Comparison of ENCODE assay signal across 8 cellular contexts in genomic region chr12:128823216-128823915, GRCh38. TPM values are rescaled to one million over a fixed set of nuclear protein-coding genes. Genes with fewer than 3 reads are reported as not detected.
DNase-seq lines count a peak whose midpoint lies in the region; ATAC-seq and TF ChIP-seq lines count a peak whose summit lies in the region.

No MANE protein-coding gene starts in this region.

- H2BK120ac ChIP-seq in neuronal stem cell (ENCODE audit: low read depth, low read length) = peak overlapping the region; percentile 65

- H3K14ac ChIP-seq in neuronal stem cell (ENCODE audit: low read length) = peak overlapping the region; percentile 97

- peak overlapping the region; percentile 82 for H2BK5ac ChIP-seq in neuronal stem cell (ENCODE audit: low read length)

- H3K36me3 ChIP-seq in WERI-Rb-1 (peaks cover 21% of the 10 kb centered on the region), esophagus squamous epithelium (peaks cover 0 to 5% (median 0%) of the 10 kb centered on the region in 3 donors), neuronal stem cell (replicated peaks in 1 of 2; ENCODE audit: control insufficient read depth in 2 of 2, insufficient read depth in 2 of 2, low read length in 2 of 2) (peaks cover 2 to 21% of the 10 kb centered on the region in 2 donors)

- TF ChIP-seq CTCF in GM20000 (IDR thresholded peaks at IDR 0.05; ENCODE audit: extremely low read depth, missing control alignments) = no peak
- TF ChIP-seq CTCF in WERI-Rb-1 (IDR thresholded peaks at IDR 0.05; ENCODE audit: low read depth, low read length) = no peak
- TF ChIP-seq CTCF in esophagus squamous epithelium (IDR thresholded peaks at IDR 0.05) = no peak

- H3K9me3 ChIP-seq in WERI-Rb-1 (ENCODE audit: severe bottlenecking) (no peaks in the 10 kb centered on the region), esophagus squamous epithelium (no peaks in the 10 kb centered on the region), neuronal stem cell (replicated peaks in 1 of 2; ENCODE audit: control insufficient read depth in 2 of 2, insufficient read depth in 1 of 2, low read depth in 1 of 2, low read length in 2 of 2) (no peaks in the 10 kb centered on the region)

- H3K18ac ChIP-seq in neuronal stem cell (ENCODE audit: low read length) = peak overlapping the region; percentile 98

- WGBS in esophagus squamous epithelium, 2 donors = no CpG with 5 or more reads among the region's 88 CpGs
- no CpG with 5 or more reads among the region's 88 CpGs for WGBS in neuronal stem cell (ENCODE audit: extremely low coverage in 2 of 2, insufficient read length in 2 of 2, insufficient replicate concordance in 1 of 2), 2 donors

- peaks cover 11 to 56% (median 26%) of the 10 kb centered on the region in 3 donors for H3K4me1 ChIP-seq in esophagus squamous epithelium
- H3K4me1 ChIP-seq in neuronal stem cell (ENCODE audit: control insufficient read depth in 2 of 2, insufficient read depth in 1 of 2, low read depth in 1 of 2, low read length in 2 of 2) = peaks cover 2 to 12% of the 10 kb centered on the region in 2 donors

- ATAC-seq in HG03521 (IDR thresholded peaks at IDR 0.05; ENCODE audit: unreplicated experiment) = peak; percentile 23

- peak overlapping the region; percentile 68 for H3K4ac ChIP-seq in neuronal stem cell (ENCODE audit: low read length)

- intact Hi-C loops in esophagus squamous epithelium (cut with DNase I) = no loop called here

- H3K4me2 ChIP-seq in neuronal stem cell (ENCODE audit: insufficient read depth, low read length, poor library complexity, severe bottlenecking) = peak overlapping the region; percentile 89

- H3K9ac ChIP-seq in neuronal stem cell (ENCODE audit: low read depth, low read length, poor library complexity) = peak overlapping the region; percentile 99

- H2BK12ac ChIP-seq in neuronal stem cell (ENCODE audit: low read length) = peak overlapping the region; percentile 11

- H3K23ac ChIP-seq in neuronal stem cell (ENCODE audit: low read depth, low read length, poor library complexity) = peak overlapping the region; percentile 98

- H3K27ac ChIP-seq in WERI-Rb-1 = peak overlapping the region; percentile 93
- H3K27ac ChIP-seq in esophagus squamous epithelium = peak overlapping the region; percentile 78 to 95 (median 92)
- H3K27ac ChIP-seq in neuronal stem cell (replicated peaks; ENCODE audit: low read length) = no peak overlapping the region

- no peak overlapping the region for H4K8ac ChIP-seq in neuronal stem cell (ENCODE audit: low read depth, low read length)

- peak overlapping the region; percentile 27 for H2BK15ac ChIP-seq in neuronal stem cell (ENCODE audit: low read length)

- H4K91ac ChIP-seq in neuronal stem cell (ENCODE audit: low read depth, low read length, poor library complexity) = peak overlapping the region; percentile 96

- peak overlapping the region; percentile 95 for H2AFZ ChIP-seq in neuronal stem cell (ENCODE audit: low read length)

- no peaks in the 10 kb centered on the region for H3K27me3 ChIP-seq in WERI-Rb-1 (ENCODE audit: insufficient read depth, low read depth, severe bottlenecking)
- no peaks in the 10 kb centered on the region for H3K27me3 ChIP-seq in esophagus squamous epithelium
- H3K27me3 ChIP-seq in neuronal stem cell (ENCODE audit: control insufficient read depth in 3 of 3, insufficient read depth in 3 of 3, low read depth in 1 of 3, low read length in 3 of 3) = no peaks in the 10 kb centered on the region

- DNase-seq in GM03348 (ENCODE audit: low spot score) (peak; percentile 59), GM20000 (ENCODE audit: low spot score) (peak; percentile 46), WERI-Rb-1 (peak; percentile 48), esophagus squamous epithelium (lab: John Stamatoyannopoulos, UW) (no peak), neuronal stem cell (ENCODE audit: low spot score) (no peak), NCI-H2107 (lab: John Stamatoyannopoulos, UW) (no peak), NCI-H128 (lab: John Stamatoyannopoulos, UW; ENCODE audit: unreplicated experiment) (no peak)

- peak overlapping the region; percentile 86 for H2AK5ac ChIP-seq in neuronal stem cell (ENCODE audit: low read depth, low read length)

- TF ChIP-seq POLR2A in esophagus squamous epithelium (IDR thresholded peaks at IDR 0.05) = no peak

- H3K79me1 ChIP-seq in neuronal stem cell (ENCODE audit: low read depth, low read length) = peaks cover 5% of the 10 kb centered on the region

- H3K4me3 ChIP-seq in WERI-Rb-1 (ENCODE audit: low read depth, low read length) (peak overlapping the region; percentile 83), esophagus squamous epithelium (peak overlapping the region; percentile 88 to 99 (median 94)), neuronal stem cell (ENCODE audit: low read length in 2 of 2) (peak overlapping the region; percentile 63 to 93)

RNA-seq across cellular contexts. Expression of gene SLC15A4, which starts 0.4 kb away (rescaled TPM):
- total RNA-seq in esophagus squamous epithelium = 10 to 100 TPM; 13.5 to 38.1 (median 26.8) TPM
- polyA plus RNA-seq in neuronal stem cell (2013, experiment 1 of 2) = 9.6 TPM
- 9.9 TPM for polyA plus RNA-seq in neuronal stem cell (2013, experiment 2 of 2)

RNA-seq across cellular contexts. Expression of gene GLT1D1, which starts 29.9 kb away (rescaled TPM):
- total RNA-seq in esophagus squamous epithelium = under 1 TPM in 3 of 4 donors, not detected in 1; 0.19 to 0.75 (median 0.62) TPM
- 7.6 TPM for polyA plus RNA-seq in neuronal stem cell (2013, experiment 1 of 2)
- polyA plus RNA-seq in neuronal stem cell (2013, experiment 2 of 2) = 7.7 TPM

Comparison
In these comparisons a context has a peak if more than half of its experiments do, and no peak if none do; other contexts are left out.
1. DNase-seq: peak in GM03348 (single experiment), GM20000 (single experiment) and WERI-Rb-1 (single experiment); none in esophagus squamous epithelium (single experiment), neuronal stem cell (single experiment), NCI-H2107 (single experiment) and NCI-H128 (single experiment).
2. Peak in every context shown above with its lines, with median percentiles within 50 percentile points of each other: H3K4me3 ChIP-seq.